ENCODE assay signal across 13 cellular contexts in the genomic region with DNA sequence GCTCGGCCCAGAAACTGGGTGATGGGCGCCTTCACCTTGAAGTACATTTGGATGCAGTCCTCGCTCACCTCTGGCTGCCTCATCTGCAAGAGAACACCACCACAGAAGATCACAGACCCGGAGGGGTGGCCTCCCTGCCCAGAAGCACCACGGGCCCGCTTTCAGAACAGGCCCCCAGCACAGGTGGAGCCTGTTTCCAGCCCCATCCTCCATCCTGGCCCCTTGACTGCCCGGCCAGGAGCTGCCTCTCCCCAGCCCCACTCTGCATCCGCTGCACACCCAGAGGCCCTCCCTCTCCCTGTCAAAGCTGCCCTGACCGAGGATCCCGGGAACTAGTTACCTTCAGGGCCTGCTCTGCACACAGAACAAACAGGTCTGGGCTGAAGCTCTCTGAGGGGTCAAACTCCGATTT. TPM values are rescaled to one million over a fixed set of nuclear protein-coding genes. Genes with fewer than 3 reads are reported as not detected.
DNase-seq lines count a peak whose midpoint lies in the region; ATAC-seq and TF ChIP-seq lines count a peak whose summit lies in the region.
"Had no signal": no experiment of that assay in that cellular context is flagged by ENCODE, and none has a peak within 500 bp of the region (broad histone marks: within the 10 kb centered on the region; RNA-seq: fewer than 3 reads in every experiment).

No MANE protein-coding gene starts in this region.

- H2BK120ac ChIP-seq in IMR-90 (ENCODE audit: low read depth, low read length): no peak overlapping the region

- H3K18ac ChIP-seq in IMR-90 (ENCODE audit: low read depth, low read length): no peak overlapping the region

- no peaks in the 10 kb centered on the region for H3K9me1 ChIP-seq in IMR-90 (ENCODE audit: insufficient read depth, low read length)

- TF ChIP-seq POLR2A in IMR-90 (IDR thresholded peaks at IDR 0.05; ENCODE audit: low read depth, low read length) (no peak), esophagus muscularis mucosa (IDR thresholded peaks at IDR 0.05; ENCODE audit: low read depth) (no peak)

- no peaks in the 10 kb centered on the region for H3K79me1 ChIP-seq in IMR-90 (ENCODE audit: low read depth in 1 of 2, low read length in 2 of 2)

- no peaks in the 10 kb centered on the region for H4K20me1 ChIP-seq in IMR-90 (ENCODE audit: insufficient read depth, low read length)

- no peak overlapping the region for H4K91ac ChIP-seq in IMR-90 (ENCODE audit: insufficient read depth, low read depth, low read length)

- H3K27ac ChIP-seq in AG04450 (ENCODE audit: low read depth, low read length) (no peak overlapping the region), IMR-90 (ENCODE audit: insufficient read depth, low read length) (no peak overlapping the region), esophagus muscularis mucosa (replicated peaks in 1 of 4) (no peak overlapping the region)
- H3K27ac ChIP-seq: ascending aorta, GM23248, Peyer's patch, psoas muscle had no signal

- H3K27ac Mint-ChIP-seq in naive B cell: peak overlapping the region in 1 of 6 donors; percentile 59

- DNase-seq in AG04450 (ENCODE audit: low read depth, low spot score) (no peak), IMR-90 (no peak), esophagus muscularis mucosa (ENCODE audit: extremely low spot score) (no peak), naive B cell (no peak), NCI-H146 treated with DMSO at 0.1 percent for 48 hours (lab: John Stamatoyannopoulos, UW; ENCODE audit: unreplicated experiment) (no peak), DMS153 (lab: John Stamatoyannopoulos, UW) (no peak), NCI-H2227 treated with DMSO at 0.1 percent for 48 hours (lab: John Stamatoyannopoulos, UW) (no peak)
- DNase-seq: NCI-H1417 treated with DMSO at 0.1 percent for 48 hours had no signal

- H3K9me3 Mint-ChIP-seq in naive B cell: peaks cover 0 to 5% (median 0%) of the 10 kb centered on the region in 7 donors

- no peak overlapping the region for H2BK5ac ChIP-seq in IMR-90 (ENCODE audit: low read depth, low read length, poor library complexity, severe bottlenecking)

- dilution Hi-C loops in IMR-90 (cut with HindIII; ENCODE audit: low sequenced_read_pairs, unreplicated experiment): no loop called here

- H3K9me3 ChIP-seq in AG04450 (ENCODE audit: control insufficient read depth, insufficient read depth, low read length) (no peaks in the 10 kb centered on the region), IMR-90 (ENCODE audit: control insufficient read depth, insufficient read depth, low read length) (no peaks in the 10 kb centered on the region), esophagus muscularis mucosa (no peaks in the 10 kb centered on the region)
- H3K9me3 ChIP-seq: ascending aorta, Peyer's patch, psoas muscle had no signal

- no peak overlapping the region for H2BK20ac ChIP-seq in IMR-90 (ENCODE audit: low read depth, low read length)

- CTCF ChIA-PET in AG04450 (lab: Charles Lee) (interaction anchor here (0.5 to 1.3 kb wide), 4 partner anchors 37 to 388 kb away, joined by 3 to 4 read pairs (median 4); no protein-coding TSS in a partner anchor), IMR-90 (lab: Yijun Ruan, JAX) (no interaction called here)

- in situ Hi-C loops in IMR-90 (cut with MboI; ENCODE audit: low sequenced_read_pairs): no loop called here

- H3K4me1 ChIP-seq in IMR-90 (ENCODE audit: control insufficient read depth, insufficient read depth, low read length): peaks cover 3% of the 10 kb centered on the region; the same call in 1 of the 2 replicates
- peaks cover 13 to 19% (median 16%) of the 10 kb centered on the region in 4 donors for H3K4me1 ChIP-seq in esophagus muscularis mucosa
- H3K4me1 ChIP-seq: ascending aorta had no signal

- no peak overlapping the region for H2BK15ac ChIP-seq in IMR-90 (ENCODE audit: low read depth, low read length)

- H3K23ac ChIP-seq in IMR-90 (ENCODE audit: low read depth, low read length): no peak overlapping the region

- no peak overlapping the region for H3K56ac ChIP-seq in IMR-90 (ENCODE audit: extremely low read depth, insufficient read depth, low read length)

- no peak overlapping the region for H3K14ac ChIP-seq in IMR-90 (replicated peaks; ENCODE audit: low read depth, low read length)

- no peak for TF ChIP-seq RAD21 in IMR-90 (IDR thresholded peaks at IDR 0.05; ENCODE audit: low read length)

- no peak overlapping the region for H3K4ac ChIP-seq in IMR-90 (ENCODE audit: low read depth, low read length)

- peak overlapping the region; percentile 48; the same call in 1 of the 2 replicates for H3K9ac ChIP-seq in IMR-90 (ENCODE audit: low read depth, low read length)
- H3K9ac ChIP-seq: GM23248 had no signal

- no peak overlapping the region for H2AK5ac ChIP-seq in IMR-90 (ENCODE audit: low read depth, low read length)

- peak overlapping the region; percentile 76 for H3K4me2 ChIP-seq in IMR-90 (ENCODE audit: low read depth, low read length)

- peaks cover 49 to 78% (median 75%) of the 10 kb centered on the region in 3 donors for H3K27me3 Mint-ChIP-seq in naive B cell

- H4K8ac ChIP-seq in IMR-90 (ENCODE audit: low read depth in 2 of 2, low read length in 2 of 2): no peak overlapping the region

- no peak for TF ChIP-seq EP300 in esophagus muscularis mucosa (IDR thresholded peaks at IDR 0.05)

- no peak for TF ChIP-seq CTCF in AG04450 (IDR thresholded peaks at IDR 0.05; ENCODE audit: low read depth, low read length)
- TF ChIP-seq CTCF in IMR-90 (conservative IDR thresholded peaks at IDR 0.05; ENCODE audit: low read depth, low read length): no peak
- TF ChIP-seq CTCF in esophagus muscularis mucosa (IDR thresholded peaks at IDR 0.05): no peak

- ATAC-seq in IMR-90 (ENCODE audit: low read depth) (no peak; the same call in 1 of the 2 replicates), naive B cell (ENCODE audit: low read depth in 2 of 2) (no peak), GM21381 (IDR thresholded peaks at IDR 0.05; ENCODE audit: unreplicated experiment) (no peak)

- peaks cover 0 to 7% of the 10 kb centered on the region in 2 donors for H3K36me3 Mint-ChIP-seq in naive B cell

- H3K36me3 ChIP-seq in IMR-90 (ENCODE audit: control insufficient read depth, insufficient read depth, low read length) (no peaks in the 10 kb centered on the region), esophagus muscularis mucosa (no peaks in the 10 kb centered on the region)
- H3K36me3 ChIP-seq: ascending aorta, Peyer's patch had no signal

- intact Hi-C loops in IMR-90 (cut with micrococcal nuclease): loop anchor here (5.0 kb wide), 1 partner anchor 289 kb away; no protein-coding TSS in a partner anchor
- intact Hi-C loops in esophagus muscularis mucosa (cut with DNase I): no loop called here

- H2AK9ac ChIP-seq in IMR-90 (replicated peaks; ENCODE audit: low read depth, low read length, poor library complexity): no peak overlapping the region

- H3K4me3 ChIP-seq in AG04450 (ENCODE audit: low read depth, low read length) (peak overlapping the region; percentile 59), IMR-90 (ENCODE audit: insufficient read depth, low read depth, low read length) (peak overlapping the region; percentile 48; the same call in 1 of the 2 replicates), esophagus muscularis mucosa (peak overlapping the region; percentile 57 to 62 (median 61))

- H3K4me3 Mint-ChIP-seq in naive B cell: peak overlapping the region; percentile 56 to 79 (median 74)

- POLR2A ChIA-PET in AG04450 (lab: Yijun Ruan, JAX): no interaction called here
- POLR2A ChIA-PET in IMR-90 (lab: Charles Lee; ENCODE audit: unreplicated experiment): no interaction called here

- no TSS peak for BruUV-seq in IMR-90 (replicated peaks; lab: Mats Ljungman, UMichigan)

- no peak overlapping the region for H4K5ac ChIP-seq in IMR-90 (ENCODE audit: low read depth, low read length)

- H3K27me3 ChIP-seq in AG04450 (ENCODE audit: control insufficient read depth, insufficient read depth, low read length): no peaks in the 10 kb centered on the region
- H3K27me3 ChIP-seq in IMR-90 (ENCODE audit: control insufficient read depth, insufficient read depth, low read length): peaks cover 3% of the 10 kb centered on the region
- H3K27me3 ChIP-seq in esophagus muscularis mucosa: peaks cover 0 to 70% (median 18%) of the 10 kb centered on the region in 4 donors

- H2AFZ ChIP-seq in IMR-90 (replicated peaks; ENCODE audit: low read length, poor library complexity): peak overlapping the region; percentile 77
- H2AFZ ChIP-seq: GM23248 had no signal

- WGBS in IMR-90 (ENCODE audit: extremely low coverage in 2 of 2, insufficient read length in 1 of 2), 2 experiments: 53% methylated on average over 2 of the region's 11 CpGs; no CpG with 5 or more reads in 1 of the 2 experiments
- WGBS in esophagus muscularis mucosa: 72% methylated on average over 10 of the region's 11 CpGs

- H3K4me1 Mint-ChIP-seq in naive B cell: peaks cover 20 to 36% (median 27%) of the 10 kb centered on the region in 3 donors

TF ChIP-seq in IMR-90, 13 proteins besides CTCF, POLR2A, EP300 and RAD21:
- TF ChIP-seq MAFK (IDR thresholded peaks at IDR 0.05; ENCODE audit: low read depth, low read length) (no peak), BHLHE40 (IDR thresholded peaks at IDR 0.05; ENCODE audit: low read depth, low read length) (no peak), MAZ (IDR thresholded peaks at IDR 0.05; ENCODE audit: borderline replicate concordance, low read depth, low read length) (no peak)

RNA-seq across cellular contexts. Expression of gene CFAP46, which starts 0.7 kb away (rescaled TPM):
- 1.7 and 2.7 TPM in 2 replicates for polyA plus RNA-seq in AG04450 (2011; rRNA removed)
- polyA minus RNA-seq in AG04450 (2011; rRNA and poly(A)+ RNA removed): 0.83 and 1.6 TPM in 2 replicates
- total RNA-seq in IMR-90 (2012; rRNA removed): 1.3 and 1.7 TPM in 2 replicates
- 1.6 and 1.8 TPM in 2 replicates for polyA plus RNA-seq in IMR-90 (2012; rRNA removed)
- polyA plus RNA-seq in IMR-90 (2012; cell fraction: cytosol; rRNA removed): 1.0 and 1.3 TPM in 2 replicates
- 1.0 and 1.8 TPM in 2 replicates for polyA plus RNA-seq in IMR-90 (2012; cell fraction: nucleus; rRNA removed; ENCODE audit: low replicate concordance)
- 1 to 10 TPM in 1 of 4 donors, under 1 TPM in 3; under 0.01 to 1.3 (median 0.28) TPM for total RNA-seq in esophagus muscularis mucosa
- polyA plus RNA-seq in naive B cell (ENCODE audit: low read depth in 6 of 6): under 1 TPM in 1 of 6 donors, not detected in 5; 0.05 TPM
- total RNA-seq: ascending aorta, Peyer's patch had no signal
